ENCODE assay signal across 1 cellular context in genomic region chr1:1857096-1857703, GRCh38.
TF ChIP-seq lines count a peak whose summit lies in the region.

No MANE protein-coding gene starts in this region.

TF ChIP-seq in GM23338, 12 proteins besides CTCF, POLR2A, EP300 and RAD21:
- TF ChIP-seq STAT1 (IDR thresholded peaks at IDR 0.05; ENCODE audit: unreplicated experiment) (no peak), NANOG (IDR thresholded peaks at IDR 0.05; ENCODE audit: borderline replicate concordance) (no peak)
